In the genomic region with DNA sequence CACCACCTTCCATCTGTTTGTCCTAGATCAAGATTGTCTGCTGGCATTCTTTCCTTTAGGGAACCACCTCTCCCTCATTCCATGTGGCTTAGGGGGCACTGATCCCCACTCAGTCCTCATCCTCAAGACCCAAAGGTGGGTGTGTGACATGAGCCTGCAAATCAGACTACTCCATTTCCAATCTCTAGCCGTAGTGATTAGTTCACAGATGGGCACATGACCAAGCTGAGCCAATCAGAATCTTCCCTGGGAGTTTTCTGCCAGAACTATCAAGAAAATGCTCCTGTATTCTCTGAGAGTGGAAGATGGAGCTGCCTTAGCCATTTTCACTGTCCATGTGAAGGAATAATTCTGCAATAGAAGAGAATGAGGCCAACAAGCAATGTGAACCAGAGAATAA, we compare ENCODE assay signal across 16 cellular contexts. TPM values are rescaled to one million over a fixed set of nuclear protein-coding genes. Genes with fewer than 3 reads are reported as not detected.
A peak's percentile ranks its signal among the peaks of the same experiment; 100 is the strongest.
DNase-seq lines count a peak whose midpoint lies in the region; ATAC-seq, FAIRE-seq and TF ChIP-seq lines count a peak whose summit lies in the region.
"Had no signal": no experiment of that assay in that cellular context is flagged by ENCODE, and none has a peak within 500 bp of the region (broad histone marks: within the 10 kb centered on the region; RNA-seq: fewer than 3 reads in every experiment).

No MANE protein-coding gene starts in this region.

- H3K36me3 ChIP-seq in SK-N-SH (replicated peaks in 1 of 2; ENCODE audit: control insufficient read depth in 1 of 2, insufficient read depth in 2 of 2, low read length in 1 of 2) (no peaks in the 10 kb centered on the region), K562 (ENCODE audit: control insufficient read depth, insufficient read depth, low read length) (no peaks in the 10 kb centered on the region)
- H3K36me3 ChIP-seq: BLaER1 had no signal

- FAIRE-seq in K562 (lab: Jason Lieb, UNC), result no peak

- ATAC-seq in SK-N-SH treated with all-trans-retinoic acid at 6 μM for 48 hours (no peak), K562 (no peak), HG02623 (IDR thresholded peaks at IDR 0.05; ENCODE audit: unreplicated experiment) (no peak)

- no TSS peak for BruUV-seq in K562 (replicated peaks; lab: Mats Ljungman, UMichigan)

- H3K4me3 Mint-ChIP-seq in type B pancreatic cell, result no peak overlapping the region
- H3K4me3 Mint-ChIP-seq: CD4-positive, CD25-positive, alpha-beta regulatory T cell; HFFc6 had no signal

- H4K20me1 ChIP-seq in SK-N-SH (ENCODE audit: insufficient read depth) (no peaks in the 10 kb centered on the region), K562 (replicated peaks; ENCODE audit: control insufficient read depth, insufficient read depth, low read length) (no peaks in the 10 kb centered on the region; the same call in 1 of the 2 replicates)
- H4K20me1 ChIP-seq: BLaER1 had no signal

- H3K4me1 Mint-ChIP-seq in type B pancreatic cell (ENCODE audit: unreplicated experiment), result no peaks in the 10 kb centered on the region

- no peak for DNase-seq in SK-N-SH
- peak in 2 of 4 experiments; percentile 46 to 50 for DNase-seq in K562 (ENCODE audit: extremely low read depth in 1 of 4, low spot score in 3 of 4)
- peak; percentile 3 for DNase-seq in iPS-NIHi7 (ENCODE audit: extremely low spot score)
- DNase-seq in type B pancreatic cell (ENCODE audit: extremely low spot score, unreplicated experiment), result peak; percentile 3
- DNase-seq in Kasumi-1 (lab: John Stamatoyannopoulos, UW), result no peak
- DNase-seq in NCI-H2107 treated with DMSO at 0.1 percent for 48 hours (lab: John Stamatoyannopoulos, UW; ENCODE audit: unreplicated experiment), result no peak
- DNase-seq: AML-193; CD4-positive, CD25-positive, alpha-beta regulatory T cell; DMS53; GF-D8; HCEC 1CT; HFFc6 had no signal

- TF ChIP-seq POLR2A in K562 (conservative IDR thresholded peaks at IDR 0.05), result no peak

- POLR2A ChIA-PET in SK-N-SH (lab: Yijun Ruan, JAX), result no interaction called here
- POLR2A ChIA-PET in K562 (lab: Yijun Ruan, JAX), result no interaction called here

- H3K4me2 ChIP-seq in SK-N-SH, result no peak overlapping the region
- no peak overlapping the region for H3K4me2 ChIP-seq in K562 (ENCODE audit: insufficient read depth, low read length)
- H3K4me2 ChIP-seq: BLaER1 had no signal

- H3K9ac ChIP-seq in SK-N-SH (no peak overlapping the region), K562 (ENCODE audit: insufficient read depth in 1 of 2, low read depth in 2 of 2, low read length in 2 of 2) (no peak overlapping the region)
- H3K9ac ChIP-seq: BLaER1 had no signal

- no peaks in the 10 kb centered on the region for H3K9me1 ChIP-seq in K562 (ENCODE audit: control insufficient read depth, insufficient read depth, low read length)

- WGBS in SK-N-SH (ENCODE audit: low lambda C conversion rate), result 36% methylated on average over 1 of the region's 1 CpG
- 0% methylated on average over 1 of the region's 1 CpG for WGBS in K562 (ENCODE audit: insufficient coverage, low coverage, missing lambda C conversion rate)

- intact Hi-C loops in K562 (cut with micrococcal nuclease), result no loop called here

- peaks cover 5% of the 10 kb centered on the region for H3K9me3 Mint-ChIP-seq in type B pancreatic cell

- H3K36me3 Mint-ChIP-seq in type B pancreatic cell, result no peaks in the 10 kb centered on the region
- H3K36me3 Mint-ChIP-seq: CD4-positive, CD25-positive, alpha-beta regulatory T cell had no signal

- no peaks in the 10 kb centered on the region for H3F3A ChIP-seq in SK-N-SH (replicated peaks; ENCODE audit: insufficient read depth)

- in situ Hi-C loops in K562 (cut with MboI), result loop anchor here (5.0 kb wide), 1 partner anchor 284 kb away; no protein-coding TSS in a partner anchor

- H3K9me3 ChIP-seq in SK-N-SH (no peaks in the 10 kb centered on the region), K562 (replicated peaks; ENCODE audit: control insufficient read depth, insufficient read depth, low read depth, low read length) (0 out of 2 replicates have a peak, but pooled peaks cover 4% of the 10 kb centered on the region)
- H3K9me3 ChIP-seq: BLaER1 had no signal

- CTCF ChIA-PET in SK-N-SH (lab: Yijun Ruan, JAX) (interaction anchor here (1.4 kb wide), 1 partner anchor 489 kb away, joined by 3 read pairs; no protein-coding TSS in a partner anchor), K562 (lab: Yijun Ruan, JAX; ENCODE audit: low intra/inter-chr PET ratio) (no interaction called here)

- TF ChIP-seq CTCF in SK-N-SH (IDR thresholded peaks at IDR 0.05) (no peak), K562 (IDR thresholded peaks at IDR 0.05 in 2 of 3, conservative IDR thresholded peaks at IDR 0.05 in 1 of 3; ENCODE audit: insufficient read depth in 2 of 3, low read depth in 1 of 3, low read length in 3 of 3) (no peak), type B pancreatic cell (conservative IDR thresholded peaks at IDR 0.05) (no peak)

- no peak for TF ChIP-seq RAD21 in SK-N-SH (IDR thresholded peaks at IDR 0.05; ENCODE audit: low read length)
- no peak for TF ChIP-seq RAD21 in K562 (CRISPR knock-in tag; conservative IDR thresholded peaks at IDR 0.05 in 1 of 2, IDR thresholded peaks at IDR 0.05 in 1 of 2)

- H3K9me2 ChIP-seq in SK-N-SH, result no peaks in the 10 kb centered on the region

- peaks cover 2% of the 10 kb centered on the region for H3K27me3 Mint-ChIP-seq in type B pancreatic cell
- H3K27me3 Mint-ChIP-seq: CD4-positive, CD25-positive, alpha-beta regulatory T cell had no signal

- H3K27ac ChIP-seq in SK-N-SH (ENCODE audit: low read depth in 2 of 2, low read length in 1 of 2), result no peak overlapping the region
- no peak overlapping the region for H3K27ac ChIP-seq in K562 (ENCODE audit: extremely low read depth, low read depth, low read length)
- H3K27ac ChIP-seq: 22Rv1, BLaER1 had no signal

- H3K79me2 ChIP-seq in SK-N-SH (ENCODE audit: insufficient read depth), result no peaks in the 10 kb centered on the region
- H3K79me2 ChIP-seq in K562 (ENCODE audit: control insufficient read depth, insufficient read depth, low read length), result no peaks in the 10 kb centered on the region

- H2AFZ ChIP-seq in SK-N-SH (ENCODE audit: low read depth) (no peak overlapping the region), K562 (ENCODE audit: low read depth, low read length) (no peak overlapping the region)

- no peaks in the 10 kb centered on the region for H3K27me3 ChIP-seq in SK-N-SH (ENCODE audit: insufficient read depth)
- H3K27me3 ChIP-seq in K562 (ENCODE audit: control insufficient read depth in 2 of 2, insufficient read depth in 2 of 2, low read length in 2 of 2), result peaks cover 22 to 65% of the 10 kb centered on the region in 2 experiments
- H3K27me3 ChIP-seq: BLaER1 had no signal

- H3K27ac Mint-ChIP-seq in type B pancreatic cell, result no peak overlapping the region
- H3K27ac Mint-ChIP-seq: CD4-positive, CD25-positive, alpha-beta regulatory T cell; HFFc6 had no signal

- no peaks in the 10 kb centered on the region; a peak in 1 of 4 replicates for H3K4me1 ChIP-seq in SK-N-SH (ENCODE audit: control insufficient read depth in 1 of 2, insufficient read depth in 2 of 2, low read depth in 1 of 2, low read length in 1 of 2)
- no peaks in the 10 kb centered on the region for H3K4me1 ChIP-seq in K562 (replicated peaks in 1 of 2; ENCODE audit: control insufficient read depth in 2 of 2, insufficient read depth in 2 of 2, low read length in 2 of 2)
- H3K4me1 ChIP-seq: BLaER1 had no signal

- no peak overlapping the region for H3K4me3 ChIP-seq in SK-N-SH (ENCODE audit: low read depth in 2 of 2, low read length in 1 of 2)
- H3K4me3 ChIP-seq in K562, result no peak overlapping the region
- H3K4me3 ChIP-seq: BLaER1 had no signal

- TF ChIP-seq EP300 in SK-N-SH (IDR thresholded peaks at IDR 0.05; ENCODE audit: borderline replicate concordance in 1 of 2, low read depth in 1 of 2, low read length in 1 of 2), result no peak
- no peak for TF ChIP-seq EP300 in K562 (IDR thresholded peaks at IDR 0.05; ENCODE audit: low read length)

RNA-seq across cellular contexts. Expression of gene PTPRF, which starts 19.3 kb away (rescaled TPM):
- 67.6 and 72.7 TPM in 2 replicates for polyA plus RNA-seq in SK-N-SH (2012; rRNA removed)
- 36.8 and 50.6 TPM in 2 replicates for polyA plus RNA-seq in SK-N-SH (2012; cell fraction: cytosol; rRNA removed)
- polyA plus RNA-seq in SK-N-SH (2012; cell fraction: nucleus; rRNA removed), result 97.5 and 115 TPM in 2 replicates
- total RNA-seq in K562 (2011; cell fraction: chromatin; rRNA removed; ENCODE audit: low replicate concordance), result 17.5 and 46.4 TPM in 2 replicates
- 18.8 and 22.8 TPM in 2 replicates for total RNA-seq in K562 (2011; cell fraction: nucleolus; rRNA removed)
- total RNA-seq in K562 (2011; cell fraction: nucleoplasm; rRNA removed), result 14.9 and 27.1 TPM in 2 replicates
- 1.1 and 1.5 TPM in 2 replicates for total RNA-seq in K562 (2014; rRNA removed)
- total RNA-seq in K562 (2014; rRNA removed; fragmentation: Illumina TruSeq; extraction: Trizol), result 0.41 and 1.1 TPM in 2 replicates
- total RNA-seq in K562 (2015; rRNA removed; fragmentation: Illumina TruSeq; extraction: Trizol), result 0.08 and 0.51 TPM in 2 replicates
- 3.3 and 4.2 TPM in 2 replicates for total RNA-seq in K562 (2021)
- 4.3 and 12.0 TPM in 2 replicates for polyA plus RNA-seq in K562 (2011; rRNA removed)
- 5.1 and 6.0 TPM in 2 replicates for polyA plus RNA-seq in K562 (2011; cell fraction: cytosol; rRNA removed)
- polyA plus RNA-seq in K562 (2011; cell fraction: nucleus; rRNA removed), result 13.9 and 24.1 TPM in 2 replicates
- polyA plus RNA-seq in K562 (2012), result 0.86 and 1.5 TPM in 2 replicates
- 1.1 and 1.4 TPM in 2 replicates for polyA plus RNA-seq in K562 (2014; fragmentation: Illumina TruSeq; extraction: Trizol)
- polyA plus RNA-seq in K562 (2014; fragmentation: Nextera tagmentation; extraction: Ambion mirVana), result under 1 TPM; 0.13 to 0.20 TPM
- 0.90 and 1.2 TPM in 2 replicates for polyA plus RNA-seq in K562 (2014; rRNA removed)
- 8.6 and 12.7 TPM in 2 replicates for polyA minus RNA-seq in K562 (2011; rRNA and poly(A)+ RNA removed)
- polyA minus RNA-seq in K562 (2011; cell fraction: cytosol; rRNA and poly(A)+ RNA removed), result 5.7 and 22.0 TPM in 2 replicates
- polyA minus RNA-seq in K562 (2011; cell fraction: nucleus; rRNA and poly(A)+ RNA removed), result 5.0 and 8.4 TPM in 2 replicates
- 260 and 507 TPM in 2 replicates for total RNA-seq in type B pancreatic cell (ENCODE audit: low replicate concordance)
- polyA plus RNA-seq: CD4-positive, CD25-positive, alpha-beta regulatory T cell had no signal

RNA-seq across cellular contexts. Expression of gene HYI, which starts 57.7 kb away (rescaled TPM):
- polyA plus RNA-seq in SK-N-SH (2012; rRNA removed) (6.8 and 11.1 TPM in 2 replicates), K562 (2011; rRNA removed) (1.1 and 1.2 TPM in 2 replicates), K562 (2014; fragmentation: Illumina TruSeq; extraction: Trizol) (0.35 and 1.1 TPM in 2 replicates), K562 (2014; fragmentation: Nextera tagmentation; extraction: Ambion mirVana) (under 1 TPM in 1 of 2 experiments, not detected in 1; 0.04 TPM), K562 (2014; rRNA removed) (2.3 and 4.1 TPM in 2 replicates)
- 3.3 and 5.5 TPM in 2 replicates for polyA plus RNA-seq in SK-N-SH (2012; cell fraction: cytosol; rRNA removed)
- 23.7 and 41.7 TPM in 2 replicates for polyA plus RNA-seq in SK-N-SH (2012; cell fraction: nucleus; rRNA removed)
- total RNA-seq in K562 (2011; cell fraction: chromatin; rRNA removed; ENCODE audit: low replicate concordance), result 2.6 and 4.9 TPM in 2 replicates
- total RNA-seq in K562 (2011; cell fraction: nucleolus; rRNA removed), result 1.4 and 2.0 TPM in 2 replicates
- 2.6 and 3.3 TPM in 2 replicates for total RNA-seq in K562 (2011; cell fraction: nucleoplasm; rRNA removed)
- total RNA-seq in K562 (2014; rRNA removed) (3.2 and 3.6 TPM in 2 replicates), K562 (2014; rRNA removed; fragmentation: Illumina TruSeq; extraction: Trizol) (0.38 and 0.69 TPM in 2 replicates), K562 (2015; rRNA removed; fragmentation: Illumina TruSeq; extraction: Trizol) (1.7 and 1.8 TPM in 2 replicates), K562 (2021) (2.2 and 3.2 TPM in 2 replicates), type B pancreatic cell (ENCODE audit: low replicate concordance) (20.0 and 36.0 TPM in 2 replicates)
- 1.3 and 1.5 TPM in 2 replicates for polyA plus RNA-seq in K562 (2011; cell fraction: cytosol; rRNA removed)
- 6.8 and 7.2 TPM in 2 replicates for polyA plus RNA-seq in K562 (2011; cell fraction: nucleus; rRNA removed)
- 10.1 and 18.1 TPM in 2 replicates for polyA plus RNA-seq in K562 (2012)
- 0.32 and 0.84 TPM in 2 replicates for polyA minus RNA-seq in K562 (2011; rRNA and poly(A)+ RNA removed)
- polyA minus RNA-seq in K562 (2011; cell fraction: cytosol; rRNA and poly(A)+ RNA removed), result not detected in 2 replicates
- 1.4 and 1.8 TPM in 2 replicates for polyA minus RNA-seq in K562 (2011; cell fraction: nucleus; rRNA and poly(A)+ RNA removed)

Comparison
In these comparisons a context has a peak if more than half of its experiments do, and no peak if none do; other contexts are left out.
1. DNase-seq: peak in iPS-NIHi7 (single experiment) and type B pancreatic cell (single experiment); none in SK-N-SH (single experiment), Kasumi-1 (0 of 2) and NCI-H2107 treated with DMSO at 0.1 percent for 48 hours (single experiment).
2. Of the 27 proteins assayed by ChIP-seq in both K562 and SK-N-SH: peak only in K562: USF2; only in SK-N-SH: none; in both: USF1; in neither: 25.